Comparison of ENCODE assay signal across 8 cellular contexts in the genomic region with DNA sequence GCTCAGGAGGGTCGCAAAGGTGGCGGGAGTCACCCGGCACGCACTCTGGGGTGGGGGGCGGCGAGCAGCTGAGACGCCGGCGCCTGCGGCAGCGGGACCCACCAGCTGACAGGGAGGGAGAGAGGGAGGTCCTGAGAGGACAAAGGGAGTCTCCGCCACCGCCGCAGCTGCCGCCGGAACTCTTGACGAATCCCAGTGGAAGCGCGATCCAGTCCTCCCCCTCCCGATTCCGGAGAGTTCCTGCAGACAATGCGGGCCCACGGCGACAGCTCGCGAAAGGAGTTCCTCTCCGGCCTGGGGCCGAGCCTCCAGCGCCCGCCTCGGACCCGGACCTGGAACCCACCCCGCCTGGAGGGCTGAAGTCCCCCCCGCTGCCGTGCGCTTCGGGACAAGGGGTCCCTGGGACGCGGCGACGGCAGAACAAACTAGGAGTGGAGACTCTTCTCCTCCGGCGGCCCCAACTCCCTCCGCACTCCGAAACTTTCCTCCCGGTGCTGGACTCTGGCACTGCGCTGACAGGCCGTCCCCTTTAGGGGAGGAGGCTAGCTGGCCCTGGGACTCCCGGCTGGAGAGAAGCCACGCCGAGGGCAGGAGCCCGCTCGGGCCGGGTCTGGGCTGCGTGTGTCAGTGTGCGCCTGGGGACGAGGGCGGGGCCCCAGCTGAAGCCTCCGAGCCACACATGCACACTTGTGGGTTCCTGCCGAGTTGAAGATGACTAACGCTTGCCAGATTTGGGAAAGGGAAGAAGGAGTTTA. TPM values are rescaled to one million over a fixed set of nuclear protein-coding genes. Genes with fewer than 3 reads are reported as not detected.
A peak's percentile ranks its signal among the peaks of the same experiment; 100 is the strongest.
DNase-seq lines count a peak whose midpoint lies in the region; ATAC-seq and TF ChIP-seq lines count a peak whose summit lies in the region.

Gene ANTXR2, minus strand, starts transcription at position 623 of the 755 bp plus-strand sequence. CDS start 669 bp downstream, outside the sequence.

- DNase-seq in ELF-1 (ENCODE audit: low read depth, low spot score) (peak; percentile 91), SW 1271 (lab: John Stamatoyannopoulos, UW) (peak; percentile 54 to 70), adipocyte (ENCODE audit: low read depth) (peak; percentile 97), cardiac septum (ENCODE audit: low spot score) (peak; percentile 95), pons (ENCODE audit: low spot score) (peak; percentile 40), ureter (ENCODE audit: low spot score) (peak; percentile 91)

- no peaks in the 10 kb centered on the region for H3K79me2 ChIP-seq in KMS-11 (ENCODE audit: insufficient read depth, low read depth)

- peak within 1 kb of the TSS; percentile 19; the same call in 1 of the 2 replicates for H3K4me2 ChIP-seq in KMS-11

- H3K4me3 ChIP-seq in KMS-11 (IDR thresholded peaks at IDR 0.05; ENCODE audit: insufficient read depth, low read depth, low read length), result no peak within 1 kb of the TSS
- H3K4me3 ChIP-seq in adipocyte (ENCODE audit: low read length), result peak within 1 kb of the TSS; percentile 87

- TF ChIP-seq CTCF in KMS-11 (conservative IDR thresholded peaks at IDR 0.05; ENCODE audit: low read depth, low read length), result no peak

- H3K4me1 ChIP-seq in KMS-11 (ENCODE audit: low read depth, poor library complexity, severe bottlenecking) (no peaks in the 10 kb centered on the region), adipocyte (ENCODE audit: control insufficient read depth, insufficient read depth, low read length) (peaks cover 47% of the 10 kb centered on the region)

- ATAC-seq in GM21786 (IDR thresholded peaks at IDR 0.05; ENCODE audit: unreplicated experiment), result peak; percentile 63

- H4K20me1 ChIP-seq in KMS-11 (ENCODE audit: insufficient read depth), result no peaks in the 10 kb centered on the region

- H3K27me3 ChIP-seq in KMS-11 (ENCODE audit: insufficient read depth, low read depth) (no peaks in the 10 kb centered on the region), adipocyte (replicated peaks; ENCODE audit: control insufficient read depth, insufficient read depth, low read length) (no peaks in the 10 kb centered on the region)

- no peak within 1 kb of the TSS; the same call in 1 of the 2 replicates for H3K9ac ChIP-seq in KMS-11
- peak within 1 kb of the TSS; percentile 98 for H3K9ac ChIP-seq in adipocyte (ENCODE audit: low read length)

- intact Hi-C loops in cardiac septum (cut with DNase I), result loop anchor here (1.0 to 5.0 kb wide), 4 partner anchors 25 to 155 kb away; no protein-coding TSS in a partner anchor

- H3K27ac ChIP-seq in KMS-11, result no peak within 1 kb of the TSS

- no peaks in the 10 kb centered on the region for H3K9me3 ChIP-seq in adipocyte (ENCODE audit: control insufficient read depth, low read length)

- peak within 1 kb of the TSS; percentile 81 for H2AFZ ChIP-seq in KMS-11 (ENCODE audit: low read depth)

- H3K36me3 ChIP-seq in KMS-11 (ENCODE audit: insufficient read depth) (no peaks in the 10 kb centered on the region), adipocyte (ENCODE audit: control insufficient read depth, insufficient read depth, low read length, severe bottlenecking) (peaks cover 16% of the 10 kb centered on the region)

RNA-seq across cellular contexts. Expression of gene ANTXR2, which starts in this region (rescaled TPM):
- total RNA-seq in cardiac septum, result 54.6 TPM
- total RNA-seq in ureter, result 77.1 TPM

Comparison
In these comparisons a context has a peak if more than half of its experiments do, and no peak if none do; other contexts are left out.
1. DNase-seq: peak in every context shown above with its lines; median percentile 97 in adipocyte; 95 in cardiac septum; 91 in ELF-1; 91 in ureter; 62 in SW 1271; 40 in pons.